11 cellular contexts compared by ENCODE assay signal in the genomic region with DNA sequence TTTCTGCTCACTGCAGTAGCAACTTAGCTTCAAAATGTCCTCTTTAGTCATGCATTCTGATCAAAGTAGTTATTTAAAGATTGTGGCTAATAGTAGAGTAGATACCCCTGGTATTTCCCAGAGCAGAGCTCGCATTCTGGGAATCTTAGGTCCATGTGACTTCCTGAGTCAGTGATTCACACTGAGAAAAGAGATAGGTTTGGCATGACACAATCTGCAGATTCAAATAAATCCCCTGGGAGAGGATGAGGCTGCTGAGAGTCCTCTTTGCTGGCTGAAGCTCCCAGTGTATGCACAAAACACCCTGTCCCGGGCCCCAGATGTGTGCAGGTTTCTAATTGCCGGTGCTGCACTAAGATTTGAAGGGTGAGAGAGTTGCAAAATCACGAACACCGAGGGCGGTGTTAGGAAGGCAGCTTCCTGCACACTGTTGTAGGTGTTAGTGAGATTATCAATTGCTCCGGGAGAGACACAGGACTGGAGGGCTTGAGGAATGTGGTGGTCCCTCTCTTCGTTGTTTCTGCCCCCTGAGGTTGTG.
A peak's percentile ranks its signal among the peaks of the same experiment; 100 is the strongest.
DNase-seq lines count a peak whose midpoint lies in the region; ATAC-seq, FAIRE-seq and TF ChIP-seq lines count a peak whose summit lies in the region.
"Had no signal": no experiment of that assay in that cellular context is flagged by ENCODE, and none has a peak within 500 bp of the region (broad histone marks: within the 10 kb centered on the region; RNA-seq: fewer than 3 reads in every experiment).

No MANE protein-coding gene starts in this region.

- no peak for TF ChIP-seq RAD21 in H1 (IDR thresholded peaks at IDR 0.05 in 1 of 2, conservative IDR thresholded peaks at IDR 0.05 in 1 of 2; ENCODE audit: low read depth in 2 of 2, low read length in 2 of 2)

- no peak overlapping the region for H4K91ac ChIP-seq in H1 (replicated peaks; ENCODE audit: insufficient read length, low read length)

- no peak overlapping the region for H4K5ac ChIP-seq in H1 (ENCODE audit: insufficient read length, low read depth, low read length)

- no peak for TF ChIP-seq POLR2A in H1 (IDR thresholded peaks at IDR 0.05; ENCODE audit: control extremely low read depth in 1 of 2, low read depth in 2 of 2, low read length in 2 of 2)
- no peak for TF ChIP-seq POLR2A in transverse colon (IDR thresholded peaks at IDR 0.05)
- TF ChIP-seq POLR2A in stomach (IDR thresholded peaks at IDR 0.05), result no peak

- no peaks in the 10 kb centered on the region for H3K27me3 ChIP-seq in H1 (replicated peaks in 1 of 4; ENCODE audit: control insufficient read depth in 3 of 4, extremely low read depth in 1 of 4, insufficient read depth in 3 of 4, low read length in 3 of 4)
- H3K27me3 ChIP-seq in transverse colon, result no peaks in the 10 kb centered on the region
- H3K27me3 ChIP-seq in stomach, result peaks cover 0 to 10% (median 9%) of the 10 kb centered on the region in 3 donors

- H4K20me1 ChIP-seq in H1 (replicated peaks in 1 of 2; ENCODE audit: control insufficient read depth in 1 of 2, insufficient read depth in 2 of 2, low read length in 2 of 2), result no peaks in the 10 kb centered on the region

- H3K18ac ChIP-seq in H1 (ENCODE audit: extremely low read depth, low read length), result 0 out of 2 replicates have a peak overlapping the region, but pooled peaks have one; percentile 9

- CTCF ChIA-PET in AG04449 (lab: Yijun Ruan, JAX), result no interaction called here
- CTCF ChIA-PET in H1 (lab: Charles Lee; ENCODE audit: partially characterized antibody), result interaction anchor here (0.5 to 1.4 kb wide), 10 partner anchors 14 to 1214 kb away, joined by 3 to 4 read pairs (median 3); no protein-coding TSS in a partner anchor
- CTCF ChIA-PET in T-cell (lab: Charles Lee), result no interaction called here

- H2BK120ac ChIP-seq in H1 (replicated peaks; ENCODE audit: low read depth, low read length), result no peak overlapping the region

- H3K4me1 Mint-ChIP-seq in T-cell, result no peaks in the 10 kb centered on the region

- WGBS in H1 (ENCODE audit: extremely low coverage in 1 of 2, insufficient coverage in 1 of 2, insufficient read length in 1 of 2, insufficient replicate concordance in 2 of 2, low coverage in 1 of 2, low lambda C conversion rate in 2 of 2, missing lambda C conversion rate in 1 of 2), 2 experiments, result 51% methylated on average over 8 of the region's 8 CpGs; no CpG with 5 or more reads in 1 of the 2 experiments
- 25 to 40% methylated on average over 2 to 8 of the region's 8 CpGs for whole genome bisulfite sequencing in transverse colon (ENCODE audit: low coverage in 1 of 2), 2 donors
- WGBS in stomach, 5 donors, result 22 to 28% (median 25%) methylated on average over 8 of the region's 8 CpGs

- peaks cover 3 to 5% (median 5%) of the 10 kb centered on the region in 3 donors for H3K9me3 Mint-ChIP-seq in T-cell

- intact Hi-C loops in transverse colon (cut with DNase I; ENCODE audit: low total_unique reads), result no loop called here
- intact Hi-C loops in stomach (cut with DNase I; ENCODE audit: low total_unique reads), result no loop called here

- no peaks in the 10 kb centered on the region for H3K9me3 ChIP-seq in H1 (ENCODE audit: insufficient read depth in 2 of 2, low read depth in 1 of 2, low read length in 1 of 2)
- no peaks in the 10 kb centered on the region for H3K9me3 ChIP-seq in transverse colon
- no peaks in the 10 kb centered on the region for H3K9me3 ChIP-seq in stomach

- no peak overlapping the region for H2BK12ac ChIP-seq in H1 (ENCODE audit: low read depth, low read length)

- 0 out of 2 replicates have a peak overlapping the region, but pooled peaks have one; percentile 21 for H2BK20ac ChIP-seq in H1 (ENCODE audit: low read length)

- no peak overlapping the region for H3K14ac ChIP-seq in H1 (ENCODE audit: insufficient read length)

- no peak overlapping the region for H2BK5ac ChIP-seq in H1 (ENCODE audit: low read depth, low read length)

- no peak for TF ChIP-seq CTCF in AG04449 (IDR thresholded peaks at IDR 0.05; ENCODE audit: insufficient read depth, low read length, missing control alignments)
- no peak for TF ChIP-seq CTCF in H1 (IDR thresholded peaks at IDR 0.05; ENCODE audit: control extremely low read depth in 1 of 3, insufficient read depth in 1 of 3, low read depth in 1 of 3, low read length in 3 of 3)
- no peak for TF ChIP-seq CTCF in transverse colon (IDR thresholded peaks at IDR 0.05)
- no peak for TF ChIP-seq CTCF in stomach (IDR thresholded peaks at IDR 0.05)

- H3K36me3 Mint-ChIP-seq in T-cell, result no peaks in the 10 kb centered on the region
- H3K36me3 Mint-ChIP-seq: activated naive CD4-positive, alpha-beta T cell treated with anti-CD3 and anti-CD28 coated beads, Interleukin-2, amount 50 U/mL, for 72 hours had no signal

- peak; percentile 66 for ATAC-seq in GM19463 (IDR thresholded peaks at IDR 0.05; ENCODE audit: unreplicated experiment)
- ATAC-seq in HG03139 (IDR thresholded peaks at IDR 0.05; ENCODE audit: unreplicated experiment), result peak; percentile 61
- ATAC-seq in T-cell (replicated peaks in 1 of 4), result no peak
- ATAC-seq: Right ventricle myocardium inferior had no signal

- no peak overlapping the region for H4K8ac ChIP-seq in H1 (ENCODE audit: extremely low read depth, insufficient read depth, low read length)

- H2BK15ac ChIP-seq in H1 (ENCODE audit: low read length), result no peak overlapping the region

- POLR2A ChIA-PET in AG04449 (lab: Yijun Ruan, JAX) (no interaction called here), H1 (lab: Charles Lee; ENCODE audit: partially characterized antibody) (no interaction called here), T-cell (lab: Charles Lee) (no interaction called here)

- H3K36me3 ChIP-seq in H1 (ENCODE audit: control insufficient read depth in 2 of 4, insufficient read depth in 4 of 4, low read length in 3 of 4) (no peaks in the 10 kb centered on the region), transverse colon (no peaks in the 10 kb centered on the region), stomach (no peaks in the 10 kb centered on the region)

- no peak overlapping the region for H3K56ac ChIP-seq in H1 (replicated peaks; ENCODE audit: insufficient read length, low read depth, low read length)

- peaks cover 0 to 12% (median 3%) of the 10 kb centered on the region in 4 experiments; a peak in 5 of 7 replicates for H3K4me1 ChIP-seq in H1 (replicated peaks in 1 of 4; ENCODE audit: control insufficient read depth in 3 of 4, insufficient read depth in 4 of 4, low read length in 3 of 4)
- H3K4me1 ChIP-seq in transverse colon, result no peaks in the 10 kb centered on the region
- H3K4me1 ChIP-seq in stomach, result no peaks in the 10 kb centered on the region

- H3K27ac ChIP-seq in H1 (ENCODE audit: low read depth, low read length) (no peak overlapping the region), transverse colon (no peak overlapping the region), stomach (no peak overlapping the region)
- H3K27ac ChIP-seq: skin epidermis had no signal

- no peak overlapping the region for H3K4me3 Mint-ChIP-seq in T-cell

- no peak for FAIRE-seq in H1 (lab: Jason Lieb, UNC)

- no peak overlapping the region for H2AK5ac ChIP-seq in H1 (ENCODE audit: low read depth, low read length)

- DNase-seq in AG04449 (ENCODE audit: low read depth, low spot score), result peak; percentile 0
- DNase-seq in H1 (ENCODE audit: low read depth in 1 of 2, low spot score in 2 of 2), result peak in 1 of 2 experiments; percentile 46
- no peak for DNase-seq in T-cell
- no peak for DNase-seq in NCI-H1694 treated with DMSO at 0.1 percent for 48 hours (lab: John Stamatoyannopoulos, UW)
- DNase-seq in transverse colon, result no peak
- DNase-seq in stomach, result no peak

- H3K4me3 ChIP-seq in AG04449 (ENCODE audit: low read depth, low read length) (no peak overlapping the region), H1 (ENCODE audit: extremely low read depth in 1 of 4, insufficient read depth in 2 of 4, low read depth in 3 of 4, low read length in 4 of 4) (peak overlapping the region in 2 of 4 experiments; percentile 11 to 27; a peak in 3 of 8 replicates), transverse colon (no peak overlapping the region), stomach (no peak overlapping the region)
- H3K4me3 ChIP-seq: skin epidermis had no signal

- TF ChIP-seq EP300 in H1 (IDR thresholded peaks at IDR 0.05; ENCODE audit: borderline replicate concordance in 1 of 2, low read depth in 2 of 2, low read length in 2 of 2), result no peak
- TF ChIP-seq EP300 in transverse colon (IDR thresholded peaks at IDR 0.05; ENCODE audit: low read depth), result no peak
- no peak for TF ChIP-seq EP300 in stomach (IDR thresholded peaks at IDR 0.05)

- in situ Hi-C loops in transverse colon (cut with MboI; ENCODE audit: low pct_ligation_motif_present in 1 of 4, low pct_unique_long_range_greater_than_20kb in 1 of 4, low sequenced_read_pairs in 3 of 4), result no loop called here

- peaks cover 17 to 20% of the 10 kb centered on the region in 2 donors for H3K27me3 Mint-ChIP-seq in T-cell

- no peak overlapping the region for H3K4ac ChIP-seq in H1 (replicated peaks; ENCODE audit: insufficient read length, low read depth, low read length)

- H2AFZ ChIP-seq in H1 (ENCODE audit: low read length), result peak overlapping the region; percentile 98

- H3K79me1 ChIP-seq in H1 (ENCODE audit: low read depth, low read length), result no peaks in the 10 kb centered on the region

- H3K9ac ChIP-seq in H1 (replicated peaks in 1 of 4; ENCODE audit: extremely low read depth in 1 of 4, low read depth in 3 of 4, low read length in 3 of 4), result no peak overlapping the region

- 0 out of 2 replicates have a peak, but pooled peaks cover 4% of the 10 kb centered on the region for H3K23me2 ChIP-seq in H1 (ENCODE audit: low read depth, low read length)

- peak overlapping the region; percentile 8 to 65 for H3K4me2 ChIP-seq in H1 (ENCODE audit: insufficient read depth in 1 of 2, low read depth in 2 of 2, low read length in 2 of 2)

- H3K79me2 ChIP-seq in H1 (ENCODE audit: control insufficient read depth in 1 of 2, insufficient read depth in 2 of 2, low read length in 2 of 2), result no peaks in the 10 kb centered on the region

- no peak overlapping the region for H3K27ac Mint-ChIP-seq in T-cell
- H3K27ac Mint-ChIP-seq: activated naive CD4-positive, alpha-beta T cell treated with anti-CD3 and anti-CD28 coated beads, Interleukin-2, amount 50 U/mL, for 72 hours had no signal

- H3K23ac ChIP-seq in H1 (ENCODE audit: insufficient read length), result no peak overlapping the region

TF ChIP-seq in H1, 55 proteins besides CTCF, POLR2A, EP300 and RAD21:
- TF ChIP-seq ASH2L (IDR thresholded peaks at IDR 0.05; ENCODE audit: low read length) (peak; percentile 30), YY1 (IDR thresholded peaks at IDR 0.05; ENCODE audit: low read depth, low read length) (no peak), RBBP5 (IDR thresholded peaks at IDR 0.05; ENCODE audit: borderline replicate concordance, low read depth, low read length) (0 out of 2 replicates have a peak, but pooled peaks have one; percentile 52)
TF ChIP-seq in H1: peak in this region for 2.

Comparison
In these comparisons a context has a peak if more than half of its experiments do, and no peak if none do; other contexts are left out.
1. ATAC-seq: peak in GM19463 (single experiment) and HG03139 (single experiment); none in T-cell (0 of 4).